21 cellular contexts compared by ENCODE assay signal in genomic region chr14:105536051-105536450, GRCh38. TPM values are rescaled to one million over a fixed set of nuclear protein-coding genes. Genes with fewer than 3 reads are reported as not detected.
DNase-seq lines count a peak whose midpoint lies in the region; ATAC-seq and TF ChIP-seq lines count a peak whose summit lies in the region.
"Had no signal": no experiment of that assay in that cellular context is flagged by ENCODE, and none has a peak within 500 bp of the region (broad histone marks: within the 10 kb centered on the region; RNA-seq: fewer than 3 reads in every experiment).

No MANE protein-coding gene starts in this region.

- H3K4me2 ChIP-seq in SK-N-SH = no peak overlapping the region
- H3K4me2 ChIP-seq: BLaER1, GM23338 had no signal

- H3F3A ChIP-seq in SK-N-SH (replicated peaks; ENCODE audit: insufficient read depth) = no peaks in the 10 kb centered on the region

- WGBS in SK-N-SH (ENCODE audit: low lambda C conversion rate) = 12% methylated on average over 2 of the region's 7 CpGs
- WGBS in sigmoid colon, 2 donors = 61 to 87% methylated on average over 7 of the region's 7 CpGs

- H3K4me3 ChIP-seq in SK-N-SH (ENCODE audit: low read depth in 2 of 2, low read length in 1 of 2) (no peak overlapping the region), sigmoid colon (no peak overlapping the region), upper lobe of right lung (no peak overlapping the region)
- H3K4me3 ChIP-seq: BLaER1, GM12878, GM23338 had no signal

- no peak for TF ChIP-seq RAD21 in SK-N-SH (IDR thresholded peaks at IDR 0.05; ENCODE audit: low read length)

- H3K36me3 ChIP-seq in SK-N-SH (replicated peaks in 1 of 2; ENCODE audit: control insufficient read depth in 1 of 2, insufficient read depth in 2 of 2, low read length in 1 of 2) (no peaks in the 10 kb centered on the region), sigmoid colon (no peaks in the 10 kb centered on the region), upper lobe of right lung (no peaks in the 10 kb centered on the region)
- H3K36me3 ChIP-seq: BLaER1 had no signal

- H3K9me3 ChIP-seq in SK-N-SH (no peaks in the 10 kb centered on the region), sigmoid colon (no peaks in the 10 kb centered on the region), upper lobe of right lung (no peaks in the 10 kb centered on the region)
- H3K9me3 ChIP-seq: BLaER1, Caco-2 had no signal

- H3K27ac ChIP-seq in SK-N-SH (ENCODE audit: low read depth in 2 of 2, low read length in 1 of 2) (no peak overlapping the region), sigmoid colon (no peak overlapping the region), upper lobe of right lung (no peak overlapping the region)
- H3K27ac ChIP-seq: 22Rv1, BLaER1, C4-2B had no signal

- H3K79me2 ChIP-seq in SK-N-SH (ENCODE audit: insufficient read depth) = no peaks in the 10 kb centered on the region

- intact Hi-C loops in sigmoid colon (cut with DNase I) = no loop called here
- intact Hi-C loops in upper lobe of right lung (cut with DNase I) = no loop called here

- no peaks in the 10 kb centered on the region for H4K20me1 ChIP-seq in SK-N-SH (ENCODE audit: insufficient read depth)
- H4K20me1 ChIP-seq: BLaER1 had no signal

- no peaks in the 10 kb centered on the region for H3K9me2 ChIP-seq in SK-N-SH

- TF ChIP-seq POLR2A in sigmoid colon (IDR thresholded peaks at IDR 0.05) = no peak

- ATAC-seq in SK-N-SH treated with all-trans-retinoic acid at 6 μM for 48 hours (no peak), upper lobe of right lung (no peak), HG02642 (IDR thresholded peaks at IDR 0.05; ENCODE audit: poor library complexity, unreplicated experiment) (no peak)
- ATAC-seq: CD8-positive, alpha-beta T cell; GM12878; GM23338; HCT116 had no signal

- TF ChIP-seq CTCF in SK-N-SH (IDR thresholded peaks at IDR 0.05) (no peak), sigmoid colon (IDR thresholded peaks at IDR 0.05) (no peak), upper lobe of right lung (IDR thresholded peaks at IDR 0.05) (no peak)

- H3K4me1 ChIP-seq in SK-N-SH (ENCODE audit: control insufficient read depth in 1 of 2, insufficient read depth in 2 of 2, low read depth in 1 of 2, low read length in 1 of 2) (no peaks in the 10 kb centered on the region; a peak in 1 of 4 replicates), sigmoid colon (peaks cover 0 to 7% (median 0%) of the 10 kb centered on the region in 4 donors), upper lobe of right lung (no peaks in the 10 kb centered on the region)
- H3K4me1 ChIP-seq: Caco-2 had no signal

- POLR2A ChIA-PET in SK-N-SH (lab: Yijun Ruan, JAX) = no interaction called here

- peak; percentile 20 for DNase-seq in SK-N-SH
- peak; percentile 56 for DNase-seq in sigmoid colon
- DNase-seq in upper lobe of right lung = peak; percentile 40
- no peak for DNase-seq in DMS 273 (lab: John Stamatoyannopoulos, UW; ENCODE audit: unreplicated experiment)
- DNase-seq: Caco-2; CD4-positive, CD25-positive, alpha-beta regulatory T cell; CD8-positive, alpha-beta T cell; DMS 273 treated with DMSO at 0.1 percent for 48 hours; DMS79; EL; GDM1; H9 had no signal

- H2AFZ ChIP-seq in SK-N-SH (ENCODE audit: low read depth) = no peak overlapping the region
- H2AFZ ChIP-seq: GM23338 had no signal

- no peak for TF ChIP-seq EP300 in SK-N-SH (IDR thresholded peaks at IDR 0.05; ENCODE audit: borderline replicate concordance in 1 of 2, low read depth in 1 of 2, low read length in 1 of 2)
- TF ChIP-seq EP300 in sigmoid colon (IDR thresholded peaks at IDR 0.05) = no peak

- CTCF ChIA-PET in SK-N-SH (lab: Yijun Ruan, JAX) = interaction anchor here (1.2 to 3.6 kb wide), 5 partner anchors 7 to 165 kb away, joined by 3 to 27 read pairs (median 10); partner anchors contain the start of gene TMEM121

- H3K9ac ChIP-seq in SK-N-SH = no peak overlapping the region
- H3K9ac ChIP-seq: BLaER1 had no signal

- no peaks in the 10 kb centered on the region; the same call in 1 of the 2 replicates for H3K27me3 ChIP-seq in SK-N-SH (ENCODE audit: insufficient read depth)
- peaks cover 0 to 37% (median 12%) of the 10 kb centered on the region in 3 donors for H3K27me3 ChIP-seq in sigmoid colon
- H3K27me3 ChIP-seq in upper lobe of right lung = peaks cover 17% of the 10 kb centered on the region
- H3K27me3 ChIP-seq: BLaER1 had no signal

TF ChIP-seq in SK-N-SH, 30 proteins besides CTCF, POLR2A, EP300 and RAD21 (continues in another document):
- TF ChIP-seq CHD2 (IDR thresholded peaks at IDR 0.05; ENCODE audit: low read length, partially characterized antibody) = no peak
- no peak for TF ChIP-seq JUND (IDR thresholded peaks at IDR 0.05)
- TF ChIP-seq MXI1 (IDR thresholded peaks at IDR 0.05; ENCODE audit: low read depth, low read length) = no peak
- TF ChIP-seq, protein P1, sequence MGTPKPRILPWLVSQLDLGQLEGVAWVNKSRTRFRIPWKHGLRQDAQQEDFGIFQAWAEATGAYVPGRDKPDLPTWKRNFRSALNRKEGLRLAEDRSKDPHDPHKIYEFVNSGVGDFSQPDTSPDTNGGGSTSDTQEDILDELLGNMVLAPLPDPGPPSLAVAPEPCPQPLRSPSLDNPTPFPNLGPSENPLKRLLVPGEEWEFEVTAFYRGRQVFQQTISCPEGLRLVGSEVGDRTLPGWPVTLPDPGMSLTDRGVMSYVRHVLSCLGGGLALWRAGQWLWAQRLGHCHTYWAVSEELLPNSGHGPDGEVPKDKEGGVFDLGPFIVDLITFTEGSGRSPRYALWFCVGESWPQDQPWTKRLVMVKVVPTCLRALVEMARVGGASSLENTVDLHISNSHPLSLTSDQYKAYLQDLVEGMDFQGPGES (IDR thresholded peaks at IDR 0.05; ENCODE audit: low read depth, low read length) = no peak
- no peak for TF ChIP-seq FOXJ3 (CRISPR knock-in tag; IDR thresholded peaks at IDR 0.05)
- no peak for TF ChIP-seq GABPA (IDR thresholded peaks at IDR 0.05; ENCODE audit: low read depth)
- TF ChIP-seq NFIC (IDR thresholded peaks at IDR 0.05; ENCODE audit: borderline replicate concordance) = no peak

TF ChIP-seq in SK-N-SH treated with all-trans-retinoic acid at 6 μM for 48 hours, 23 proteins besides CTCF, POLR2A, EP300 and RAD21 (continues in another document):
- TF ChIP-seq PPARA (CRISPR knock-in tag; IDR thresholded peaks at IDR 0.05; ENCODE audit: borderline replicate concordance) (no peak), ZNF70 (CRISPR knock-in tag; IDR thresholded peaks at IDR 0.05) (no peak), POU6F1 (CRISPR knock-in tag; IDR thresholded peaks at IDR 0.05; ENCODE audit: borderline replicate concordance, low read depth) (no peak), ZNF565 (CRISPR knock-in tag; conservative IDR thresholded peaks at IDR 0.05; ENCODE audit: low read depth) (no peak)
- TF ChIP-seq, protein P2, sequence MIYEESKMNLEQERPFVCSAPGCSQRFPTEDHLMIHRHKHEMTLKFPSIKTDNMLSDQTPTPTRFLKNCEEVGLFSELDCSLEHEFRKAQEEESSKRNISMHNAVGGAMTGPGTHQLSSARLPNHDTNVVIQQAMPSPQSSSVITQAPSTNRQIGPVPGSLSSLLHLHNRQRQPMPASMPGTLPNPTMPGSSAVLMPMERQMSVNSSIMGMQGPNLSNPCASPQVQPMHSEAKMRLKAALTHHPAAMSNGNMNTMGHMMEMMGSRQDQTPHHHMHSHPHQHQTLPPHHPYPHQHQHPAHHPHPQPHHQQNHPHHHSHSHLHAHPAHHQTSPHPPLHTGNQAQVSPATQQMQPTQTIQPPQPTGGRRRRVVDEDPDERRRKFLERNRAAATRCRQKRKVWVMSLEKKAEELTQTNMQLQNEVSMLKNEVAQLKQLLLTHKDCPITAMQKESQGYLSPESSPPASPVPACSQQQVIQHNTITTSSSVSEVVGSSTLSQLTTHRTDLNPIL (CRISPR knock-in tag; IDR thresholded peaks at IDR 0.05; ENCODE audit: low read depth) = no peak

RNA-seq across cellular contexts. Expression of gene TMEM121, which starts 9.7 kb away (rescaled TPM):
- 7.2 and 9.1 TPM in 2 replicates for polyA plus RNA-seq in SK-N-SH (2012; rRNA removed)
- 2.1 and 5.7 TPM in 2 replicates for polyA plus RNA-seq in SK-N-SH (2012; cell fraction: cytosol; rRNA removed)
- 5.1 and 5.9 TPM in 2 replicates for polyA plus RNA-seq in SK-N-SH (2012; cell fraction: nucleus; rRNA removed)
- total RNA-seq in sigmoid colon = 1 to 10 TPM; 3.0 to 8.0 (median 6.2) TPM
- 1 to 10 TPM in 1 of 3 donors, not detected in 2; 2.3 TPM for polyA plus RNA-seq in sigmoid colon
- total RNA-seq in upper lobe of right lung = 1.5 TPM
- total RNA-seq: Caco-2 had no signal

RNA-seq across cellular contexts. Expression of gene TEDC1, which starts 45.0 kb away (rescaled TPM):
- 10.9 and 13.4 TPM in 2 replicates for polyA plus RNA-seq in SK-N-SH (2012; rRNA removed)
- polyA plus RNA-seq in SK-N-SH (2012; cell fraction: cytosol; rRNA removed) = 4.4 and 7.2 TPM in 2 replicates
- 33.0 and 74.2 TPM in 2 replicates for polyA plus RNA-seq in SK-N-SH (2012; cell fraction: nucleus; rRNA removed)
- total RNA-seq in sigmoid colon = 1 to 10 TPM in 2 of 4 donors, under 1 TPM in 2; 0.16 to 5.2 (median 1.0) TPM
- polyA plus RNA-seq in sigmoid colon = 10 to 100 TPM; 17.8 to 36.0 (median 19.2) TPM
- 7.9 TPM for total RNA-seq in upper lobe of right lung

RNA-seq across cellular contexts. Expression of gene CRIP1, which starts 49.4 kb away (rescaled TPM):
- polyA plus RNA-seq in SK-N-SH (2012; rRNA removed) (0.68 and 0.72 TPM in 2 replicates), sigmoid colon (100 to 1,000 TPM; 168 to 403 (median 199) TPM)
- 0.09 TPM in 1 of 2 replicates, not detected in the other for polyA plus RNA-seq in SK-N-SH (2012; cell fraction: cytosol; rRNA removed)
- polyA plus RNA-seq in SK-N-SH (2012; cell fraction: nucleus; rRNA removed) = 9.8 and 16.8 TPM in 2 replicates
- total RNA-seq in sigmoid colon (10 to 100 TPM in 3 of 4 donors, 1 to 10 TPM in 1; 4.9 to 24.3 (median 15.4) TPM), upper lobe of right lung (96.2 TPM)
- total RNA-seq: H4 had no signal
